Comparison of ENCODE assay signal across 9 cellular contexts in the genomic region with DNA sequence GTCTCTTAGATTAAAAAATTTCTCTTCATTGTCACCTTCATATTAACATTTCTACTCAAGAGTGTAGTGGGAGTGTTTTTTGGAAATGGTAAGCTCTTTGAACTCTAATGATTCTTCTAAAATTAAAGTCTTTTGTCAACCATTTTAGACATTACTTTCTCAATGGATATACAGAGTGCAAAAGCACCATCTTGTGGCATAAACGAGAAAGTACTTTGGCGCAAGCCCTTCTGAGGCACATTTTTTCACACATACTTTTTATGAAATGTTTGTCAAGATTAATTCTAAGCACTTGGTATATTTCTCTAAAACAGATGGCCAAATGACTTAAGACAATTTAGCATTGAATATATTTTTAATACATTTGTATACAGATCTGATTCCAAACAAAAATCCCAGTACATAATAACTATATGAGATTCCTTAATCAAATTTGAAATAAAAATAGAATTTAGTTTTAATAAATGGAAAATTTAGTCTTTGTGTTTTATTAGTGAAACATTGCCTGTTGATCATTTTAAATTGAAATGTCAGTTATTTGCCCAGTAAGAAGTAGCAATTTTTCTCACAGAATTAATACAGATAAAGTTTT.
DNase-seq lines count a peak whose midpoint lies in the region; ATAC-seq, FAIRE-seq and TF ChIP-seq lines count a peak whose summit lies in the region.
"Had no signal": no experiment of that assay in that cellular context is flagged by ENCODE, and none has a peak within 500 bp of the region (broad histone marks: within the 10 kb centered on the region; RNA-seq: fewer than 3 reads in every experiment).

No MANE protein-coding gene starts in this region.

- H3K36me3 ChIP-seq in BE2C (no peaks in the 10 kb centered on the region), WERI-Rb-1 (no peaks in the 10 kb centered on the region), sigmoid colon (no peaks in the 10 kb centered on the region)
- H3K36me3 ChIP-seq: neutrophil had no signal

- WGBS in sigmoid colon, 2 donors, result 1 to 4% methylated on average over 2 of the region's 2 CpGs

- H3K27ac ChIP-seq in WERI-Rb-1 (no peak overlapping the region), sigmoid colon (no peak overlapping the region)
- H3K27ac ChIP-seq: neutrophil had no signal

- no peaks in the 10 kb centered on the region for H3K4me1 ChIP-seq in BE2C
- no peaks in the 10 kb centered on the region for H3K4me1 ChIP-seq in sigmoid colon

- ATAC-seq in HG02763 (IDR thresholded peaks at IDR 0.05; ENCODE audit: unreplicated experiment), result peak; percentile 52
- no peak for ATAC-seq in HG03095 (IDR thresholded peaks at IDR 0.05; ENCODE audit: unreplicated experiment)

- no peak for TF ChIP-seq EP300 in sigmoid colon (IDR thresholded peaks at IDR 0.05)

- TF ChIP-seq CTCF in BE2C (IDR thresholded peaks at IDR 0.05; ENCODE audit: low read depth, low read length) (peak; percentile 48), WERI-Rb-1 (IDR thresholded peaks at IDR 0.05; ENCODE audit: low read depth, low read length) (peak; percentile 37; the same call in 1 of the 2 replicates), sigmoid colon (IDR thresholded peaks at IDR 0.05) (peak in 3 of 4 experiments; percentile 35 to 61 (median 46))

- no peak overlapping the region for H3K4me3 ChIP-seq in BE2C (ENCODE audit: low read depth, low read length)
- H3K4me3 ChIP-seq in WERI-Rb-1 (ENCODE audit: low read depth, low read length), result no peak overlapping the region
- no peak overlapping the region for H3K4me3 ChIP-seq in sigmoid colon

- FAIRE-seq in GM12892 (lab: Jason Lieb, UNC), result peak; percentile 50

- DNase-seq in BE2C (no peak), GM12892 (ENCODE audit: insufficient read length) (no peak), NCI-H1694 (lab: John Stamatoyannopoulos, UW) (peak; percentile 83), WERI-Rb-1 (no peak), globus pallidus (ENCODE audit: low spot score) (peak; percentile 59), sigmoid colon (no peak)

- intact Hi-C loops in sigmoid colon (cut with DNase I), result loop anchor here (5.0 kb wide), 1 partner anchor 1812 kb away; no protein-coding TSS in a partner anchor

- no peaks in the 10 kb centered on the region for H3K9me3 ChIP-seq in BE2C
- no peaks in the 10 kb centered on the region for H3K9me3 ChIP-seq in WERI-Rb-1 (ENCODE audit: severe bottlenecking)
- no peaks in the 10 kb centered on the region for H3K9me3 ChIP-seq in sigmoid colon
- H3K9me3 ChIP-seq: neutrophil had no signal

- TF ChIP-seq POLR2A in GM12892 (IDR thresholded peaks at IDR 0.05; ENCODE audit: low read depth, low read length) (no peak), sigmoid colon (IDR thresholded peaks at IDR 0.05) (no peak)

- H3K27me3 ChIP-seq in BE2C (no peaks in the 10 kb centered on the region), WERI-Rb-1 (ENCODE audit: insufficient read depth, low read depth, severe bottlenecking) (no peaks in the 10 kb centered on the region), sigmoid colon (no peaks in the 10 kb centered on the region)
- H3K27me3 ChIP-seq: neutrophil had no signal

Comparison
In these comparisons a context has a peak if more than half of its experiments do, and no peak if none do; other contexts are left out.
1. DNase-seq: peak in NCI-H1694 (single experiment) and globus pallidus (single experiment); none in BE2C (single experiment), GM12892 (single experiment), WERI-Rb-1 (single experiment) and sigmoid colon (single experiment).
2. Peak in every context shown above with its lines, with median percentiles within 50 percentile points of each other: CTCF ChIP-seq.